In the genomic region with DNA sequence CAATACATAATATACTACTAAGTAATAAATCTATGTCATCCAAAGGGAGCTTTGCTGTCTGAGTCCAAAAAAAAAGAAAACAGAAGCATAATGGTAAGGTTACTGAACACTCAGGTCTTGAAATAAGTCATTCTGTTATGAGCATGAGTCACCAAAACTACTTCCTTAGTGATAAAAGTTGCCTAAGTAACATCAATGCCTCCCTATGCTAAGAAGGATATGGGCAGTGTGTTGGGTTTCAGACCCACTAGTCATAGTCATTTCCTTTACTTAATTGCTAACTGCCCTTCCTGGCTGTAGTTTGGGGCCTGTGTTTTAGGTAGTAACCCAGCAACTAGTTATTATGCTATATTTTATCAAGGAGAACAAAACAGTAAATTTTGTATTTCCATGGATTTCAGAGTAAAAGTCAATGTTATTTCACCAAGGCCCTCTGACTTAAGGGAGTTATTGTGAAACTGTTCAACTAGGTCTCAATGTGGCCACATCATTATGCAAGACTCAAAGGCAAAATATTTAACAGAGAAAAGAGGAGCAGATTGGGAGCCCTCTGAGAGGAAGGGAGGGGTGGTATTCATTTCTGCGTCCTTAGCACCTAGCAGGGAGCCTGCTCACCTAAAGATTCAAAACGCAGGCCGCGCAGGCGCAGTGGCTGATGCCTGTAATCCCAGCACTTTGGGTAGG, we compare ENCODE assay signal across 8 cellular contexts. TPM values are rescaled to one million over a fixed set of nuclear protein-coding genes. Genes with fewer than 3 reads are reported as not detected.
A peak's percentile ranks its signal among the peaks of the same experiment; 100 is the strongest.
DNase-seq lines count a peak whose midpoint lies in the region; ATAC-seq and TF ChIP-seq lines count a peak whose summit lies in the region.

No MANE protein-coding gene starts in this region.

- H3K4me3 Mint-ChIP-seq in WTC11, result no peak overlapping the region

- no peaks in the 10 kb centered on the region for H3K27me3 ChIP-seq in skeletal muscle tissue (ENCODE audit: control insufficient read depth in 3 of 3, insufficient read depth in 3 of 3, low read length in 3 of 3)

- TF ChIP-seq CTCF in WTC11 (IDR thresholded peaks at IDR 0.05), result no peak

- no peaks in the 10 kb centered on the region for H3K27me3 Mint-ChIP-seq in WTC11 (ENCODE audit: low read depth)

- no peak overlapping the region for H3K9ac ChIP-seq in skeletal muscle tissue (ENCODE audit: low read depth in 1 of 3, low read length in 3 of 3)

- peaks cover 29% of the 10 kb centered on the region for H3K4me1 Mint-ChIP-seq in WTC11

- peaks cover 0 to 8% (median 3%) of the 10 kb centered on the region in 3 donors for H3K4me1 ChIP-seq in skeletal muscle tissue (ENCODE audit: control insufficient read depth in 3 of 3, insufficient read depth in 3 of 3, low read length in 3 of 3)

- POLR2A ChIA-PET in WTC11 (lab: Charles Lee), result no interaction called here

- peak; percentile 100 for ATAC-seq in GM21367 (IDR thresholded peaks at IDR 0.05; ENCODE audit: unreplicated experiment)
- ATAC-seq in HG03558 (IDR thresholded peaks at IDR 0.05; ENCODE audit: extremely low read depth, unreplicated experiment), result peak; percentile 99
- peak; percentile 38; the same call in 1 of the 2 replicates for ATAC-seq in WTC11

- H3K9me3 Mint-ChIP-seq in WTC11, result no peaks in the 10 kb centered on the region

- no peaks in the 10 kb centered on the region for H3K36me3 Mint-ChIP-seq in WTC11

- peak overlapping the region; percentile 29; the same call in 1 of the 2 replicates for H3K27ac Mint-ChIP-seq in WTC11

- no peak overlapping the region for H3K4me3 ChIP-seq in skeletal muscle tissue (ENCODE audit: low read length in 3 of 3)

- H3K36me3 ChIP-seq in skeletal muscle tissue (ENCODE audit: control insufficient read depth in 3 of 3, insufficient read depth in 3 of 3, low read length in 3 of 3), result no peaks in the 10 kb centered on the region

- DNase-seq in EH (ENCODE audit: low read depth), result peak; percentile 97
- DNase-seq in WTC11 (ENCODE audit: low spot score), result no peak
- peak; percentile 94 for DNase-seq in foreskin melanocyte
- no peak for DNase-seq in NCI-H2029 treated with DMSO at 0.1 percent for 48 hours (lab: John Stamatoyannopoulos, UW)
- DNase-seq in middle frontal gyrus (ENCODE audit: extremely low spot score, low spot score), result no peak

- CTCF ChIA-PET in WTC11 (lab: Charles Lee), result interaction anchor here (0.6 to 1.4 kb wide), 2 partner anchors 11 to 14 kb away, joined by 3 read pairs; no protein-coding TSS in a partner anchor

- peak overlapping the region; percentile 82 for H3K27ac ChIP-seq in skeletal muscle tissue (ENCODE audit: low read depth, low read length)

- H3K9me3 ChIP-seq in skeletal muscle tissue (ENCODE audit: control insufficient read depth in 3 of 3, low read length in 3 of 3), result no peaks in the 10 kb centered on the region

TF ChIP-seq in WTC11, 78 proteins besides CTCF, POLR2A, EP300 and RAD21:
- TF ChIP-seq GABPB1 (CRISPR knock-in tag; IDR thresholded peaks at IDR 0.05) (no peak), FOXP4 (CRISPR knock-in tag; IDR thresholded peaks at IDR 0.05) (no peak), NR1H2 (CRISPR knock-in tag; IDR thresholded peaks at IDR 0.05) (no peak), SOX15 (CRISPR knock-in tag; IDR thresholded peaks at IDR 0.05) (no peak)

RNA-seq across cellular contexts. Expression of gene VIM, which starts 11.7 kb away (rescaled TPM):
- total RNA-seq in WTC11 (2021) (65.0 to 74.1 TPM (median 66.2 TPM) in 3 replicates), skeletal muscle tissue (1,688 TPM)

RNA-seq across cellular contexts. Expression of gene TRDMT1, which starts 14.9 kb away (rescaled TPM):
- total RNA-seq in WTC11 (2021) (10.6 to 11.7 TPM (median 11.0 TPM) in 3 replicates), skeletal muscle tissue (16.2 TPM)

Comparison
In these comparisons a context has a peak if more than half of its experiments do, and no peak if none do; other contexts are left out.
1. DNase-seq: peak in EH (single experiment) and foreskin melanocyte (single experiment); none in WTC11 (single experiment), NCI-H2029 treated with DMSO at 0.1 percent for 48 hours (single experiment) and middle frontal gyrus (single experiment).
2. ATAC-seq: peak in every context shown above with its lines; median percentile 100 in GM21367; 99 in HG03558; 38 in WTC11.
3. RNA of gene VIM, which starts 11.7 kb away (total RNA-seq): 1,688 TPM in skeletal muscle tissue (single experiment); 65.0 to 74.1 TPM in WTC11; every median in the first group is over 10 times any median in the second.